ENCODE assay signal across 1 cellular context in the genomic region with DNA sequence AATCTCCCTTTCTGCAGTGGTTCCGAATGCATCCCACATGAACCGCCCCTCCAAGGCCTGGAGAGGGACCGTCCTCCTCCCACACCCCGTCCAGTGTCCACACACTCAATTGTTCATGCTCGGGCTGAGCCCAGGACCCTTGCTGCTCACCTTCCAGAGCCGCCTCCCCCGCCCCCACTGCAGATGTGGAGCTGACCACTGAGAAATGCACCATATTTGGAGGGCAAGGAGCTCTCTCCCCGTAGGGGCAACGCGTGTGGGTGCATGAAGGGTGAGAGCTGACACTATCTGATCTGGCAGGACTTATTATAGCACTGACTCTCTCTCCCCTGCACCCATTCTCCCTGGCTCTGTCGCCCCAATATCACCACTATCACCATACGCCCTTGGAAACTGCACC.
TF ChIP-seq lines count a peak whose summit lies in the region.

No MANE protein-coding gene starts in this region.

TF ChIP-seq in HEK293, 187 proteins besides CTCF, POLR2A, EP300 and RAD21:
- TF ChIP-seq EGR2 (tag by site-specific recombination; IDR thresholded peaks at IDR 0.05; ENCODE audit: low read depth) (peak; percentile 45; the same call in 1 of the 2 replicates), ZNF658 (tag by site-specific recombination; IDR thresholded peaks at IDR 0.05) (no peak), ZFHX2 (tag by site-specific recombination; conservative IDR thresholded peaks at IDR 0.05) (peak; percentile 53)
